ENCODE assay signal across 18 cellular contexts in the genomic region with DNA sequence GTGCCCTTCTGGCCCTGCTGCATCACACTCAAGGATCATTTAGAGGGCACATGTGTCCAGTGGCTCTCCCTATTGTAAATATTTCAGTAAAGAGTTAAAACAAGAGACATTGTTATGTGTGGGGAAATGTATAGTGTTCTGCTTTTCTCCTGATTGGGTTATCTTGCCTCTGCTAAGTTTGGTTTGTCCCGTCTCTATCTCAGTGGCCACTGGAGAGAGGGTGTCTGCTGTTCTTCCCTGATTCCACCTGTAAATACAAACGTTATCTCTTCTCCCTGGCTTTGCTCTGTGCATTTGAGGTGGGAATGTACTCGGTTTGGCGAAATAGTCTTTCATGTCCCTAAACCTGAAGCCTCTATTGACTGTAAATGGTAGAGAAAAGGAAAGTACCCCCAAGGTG. TPM values are rescaled to one million over a fixed set of nuclear protein-coding genes. Genes with fewer than 3 reads are reported as not detected.
A peak's percentile ranks its signal among the peaks of the same experiment; 100 is the strongest.
DNase-seq lines count a peak whose midpoint lies in the region; ATAC-seq and TF ChIP-seq lines count a peak whose summit lies in the region.
"Had no signal": no experiment of that assay in that cellular context is flagged by ENCODE, and none has a peak within 500 bp of the region (broad histone marks: within the 10 kb centered on the region; RNA-seq: fewer than 3 reads in every experiment).

No MANE protein-coding gene starts in this region.

- peaks cover 28% of the 10 kb centered on the region for H3K4me1 Mint-ChIP-seq in activated naive CD8-positive, alpha-beta T cell treated with anti-CD3 and anti-CD28 coated beads for 36 hours
- peaks cover 5% of the 10 kb centered on the region for H3K4me1 Mint-ChIP-seq in neural crest cell

- H3K9me3 Mint-ChIP-seq in activated naive CD8-positive, alpha-beta T cell treated with anti-CD3 and anti-CD28 coated beads for 36 hours = no peaks in the 10 kb centered on the region
- no peaks in the 10 kb centered on the region for H3K9me3 Mint-ChIP-seq in neural crest cell

- H3K9me3 ChIP-seq in BLaER1 (no peaks in the 10 kb centered on the region), Loucy (ENCODE audit: insufficient read depth, low read depth, low read length) (no peaks in the 10 kb centered on the region), adrenal gland (replicated peaks in 1 of 3) (no peaks in the 10 kb centered on the region)
- H3K9me3 ChIP-seq: SJCRH30 had no signal

- H3K4me2 ChIP-seq in BLaER1 (no peak overlapping the region), Loucy (ENCODE audit: low read depth, low read length, poor library complexity, severe bottlenecking) (peak overlapping the region; percentile 35)

- no peaks in the 10 kb centered on the region for H3F3A ChIP-seq in Loucy (ENCODE audit: low read depth)

- no peaks in the 10 kb centered on the region for H3K27me3 Mint-ChIP-seq in activated naive CD8-positive, alpha-beta T cell treated with anti-CD3 and anti-CD28 coated beads for 36 hours
- no peaks in the 10 kb centered on the region for H3K27me3 Mint-ChIP-seq in neural crest cell (ENCODE audit: low read depth)

- H2AFZ ChIP-seq in Loucy (ENCODE audit: low read length) = no peak overlapping the region

- H3K9ac ChIP-seq in BLaER1 = peak overlapping the region; percentile 22; the same call in 1 of the 2 replicates
- H3K9ac ChIP-seq in Loucy (ENCODE audit: low read depth, low read length, poor library complexity, severe bottlenecking) = peak overlapping the region; percentile 28

- H3K27ac ChIP-seq in BLaER1 = no peak overlapping the region
- no peak overlapping the region for H3K27ac ChIP-seq in adrenal gland
- H3K27ac ChIP-seq: SJCRH30 had no signal

- intact Hi-C loops in adrenal gland (cut with DNase I) = no loop called here

- TF ChIP-seq POLR2A in adrenal gland (IDR thresholded peaks at IDR 0.05) = no peak

- DNase-seq in activated naive CD8-positive, alpha-beta T cell treated with anti-CD3 and anti-CD28 coated beads for 36 hours = no peak
- DNase-seq in neural crest cell (ENCODE audit: low read depth, low spot score) = no peak
- no peak for DNase-seq in adrenal gland
- DNase-seq: C1 segment of cervical spinal cord, DMS79 treated with DMSO at 0.1 percent for 48 hours, NCI-H1048, NCI-H1436 treated with DMSO at 0.1 percent for 48 hours, NCI-H2029 treated with DMSO at 0.1 percent for 48 hours, NCI-H2171 treated with DMSO at 0.1 percent for 48 hours, NCI-H446, NCI-H526 treated with DMSO at 0.1 percent for 48 hours, SJCRH30 had no signal

- H4K20me1 ChIP-seq in BLaER1 (peaks cover 94% of the 10 kb centered on the region), Loucy (ENCODE audit: insufficient read depth, low read length, poor library complexity, severe bottlenecking) (peaks cover 20% of the 10 kb centered on the region)

- peaks cover 78% of the 10 kb centered on the region for H3K79me2 ChIP-seq in Loucy (ENCODE audit: insufficient read depth, low read length)

- peak overlapping the region; percentile 3 for H3K27ac Mint-ChIP-seq in activated naive CD8-positive, alpha-beta T cell treated with anti-CD3 and anti-CD28 coated beads for 36 hours
- no peak overlapping the region for H3K27ac Mint-ChIP-seq in neural crest cell (ENCODE audit: unreplicated experiment)

- ATAC-seq in HG02973 (IDR thresholded peaks at IDR 0.05; ENCODE audit: unreplicated experiment) (no peak), HG02623 (IDR thresholded peaks at IDR 0.05; ENCODE audit: unreplicated experiment) (no peak)
- ATAC-seq: Panc1 had no signal

- peaks cover 99% of the 10 kb centered on the region for H3K36me3 ChIP-seq in BLaER1
- peaks cover 75% of the 10 kb centered on the region; the same call in 1 of the 2 replicates for H3K36me3 ChIP-seq in Loucy (ENCODE audit: insufficient read depth, low read length)
- H3K36me3 ChIP-seq in adrenal gland (replicated peaks in 1 of 2) = peaks cover 0 to 89% of the 10 kb centered on the region in 2 donors

- no peak overlapping the region for H3K4me3 ChIP-seq in BLaER1
- H3K4me3 ChIP-seq in Loucy (ENCODE audit: low read length, poor library complexity, severe bottlenecking) = no peak overlapping the region
- H3K4me3 ChIP-seq in adrenal gland = no peak overlapping the region
- H3K4me3 ChIP-seq: SJCRH30 had no signal

- peaks cover 43% of the 10 kb centered on the region for H3K36me3 Mint-ChIP-seq in activated naive CD8-positive, alpha-beta T cell treated with anti-CD3 and anti-CD28 coated beads for 36 hours
- H3K36me3 Mint-ChIP-seq in neural crest cell (ENCODE audit: low read depth) = peaks cover 10% of the 10 kb centered on the region

- TF ChIP-seq CTCF in Loucy (conservative IDR thresholded peaks at IDR 0.05; ENCODE audit: low read length) (no peak), neural crest cell (conservative IDR thresholded peaks at IDR 0.05) (no peak), adrenal gland (IDR thresholded peaks at IDR 0.05) (no peak)

- 70 to 83% (median 72%) methylated on average over 4 of the region's 4 CpGs for WGBS in adrenal gland, 4 donors

- no peaks in the 10 kb centered on the region for H3K27me3 ChIP-seq in BLaER1
- H3K27me3 ChIP-seq in Loucy (ENCODE audit: insufficient read depth, low read length, poor library complexity, severe bottlenecking) = no peaks in the 10 kb centered on the region
- H3K27me3 ChIP-seq in adrenal gland = no peaks in the 10 kb centered on the region
- H3K27me3 ChIP-seq: SJCRH30 had no signal

- no peak overlapping the region for H3K4me3 Mint-ChIP-seq in activated naive CD8-positive, alpha-beta T cell treated with anti-CD3 and anti-CD28 coated beads for 36 hours
- H3K4me3 Mint-ChIP-seq in neural crest cell = peak overlapping the region; percentile 45

- no peaks in the 10 kb centered on the region for H3K9me2 ChIP-seq in Loucy (replicated peaks; ENCODE audit: low read depth, low read length)

- H3K4me1 ChIP-seq in BLaER1 (peaks cover 19% of the 10 kb centered on the region), Loucy (ENCODE audit: insufficient read depth, low read length, poor library complexity, severe bottlenecking) (peaks cover 24% of the 10 kb centered on the region), adrenal gland (replicated peaks in 1 of 2) (peaks cover 5 to 6% of the 10 kb centered on the region in 2 donors)
- H3K4me1 ChIP-seq: SJCRH30 had no signal

RNA-seq across cellular contexts. Expression of gene MIEF1, which starts 6.3 kb away (rescaled TPM):
- total RNA-seq in activated naive CD8-positive, alpha-beta T cell treated with anti-CD3 and anti-CD28 coated beads for 36 hours = 10 to 100 TPM; 62.9 to 65.0 TPM
- 43.3 and 45.0 TPM in 2 replicates for total RNA-seq in neural crest cell
- total RNA-seq in adrenal gland = 10 to 100 TPM; 24.4 to 44.2 (median 26.9) TPM
- 10 to 100 TPM in 1 of 3 donors, 1 to 10 TPM in 2; 5.1 to 27.0 (median 6.9) TPM for polyA plus RNA-seq in adrenal gland

RNA-seq across cellular contexts. Expression of gene ATF4, which starts 12.0 kb away (rescaled TPM):
- 100 to 1,000 TPM; 806 to 814 TPM for total RNA-seq in activated naive CD8-positive, alpha-beta T cell treated with anti-CD3 and anti-CD28 coated beads for 36 hours
- total RNA-seq in neural crest cell = 363 and 364 TPM in 2 replicates
- total RNA-seq in adrenal gland = 100 to 1,000 TPM; 207 to 498 (median 324) TPM
- polyA plus RNA-seq in adrenal gland = 1,000 to 10,000 TPM in 2 of 3 donors, 100 to 1,000 TPM in 1; 619 to 1,513 (median 1,039) TPM

RNA-seq across cellular contexts. Expression of gene RPS19BP1, which starts 24.2 kb away (rescaled TPM):
- 100 to 1,000 TPM; 104 to 113 TPM for total RNA-seq in activated naive CD8-positive, alpha-beta T cell treated with anti-CD3 and anti-CD28 coated beads for 36 hours
- total RNA-seq in neural crest cell (67.5 and 72.6 TPM in 2 replicates), adrenal gland (100 to 1,000 TPM in 4 of 8 donors, 10 to 100 TPM in 4; 80.4 to 250 (median 132) TPM)
- polyA plus RNA-seq in adrenal gland = 100 to 1,000 TPM in 2 of 3 donors, 10 to 100 TPM in 1; 39.5 to 217 (median 174) TPM

RNA-seq across cellular contexts. Expression of gene MGAT3, which starts 51.6 kb away (rescaled TPM):
- 1 to 10 TPM; 1.0 to 1.2 TPM for total RNA-seq in activated naive CD8-positive, alpha-beta T cell treated with anti-CD3 and anti-CD28 coated beads for 36 hours
- 20.3 and 23.5 TPM in 2 replicates for total RNA-seq in neural crest cell
- 1 to 10 TPM; 1.0 to 6.9 (median 2.4) TPM for total RNA-seq in adrenal gland
- polyA plus RNA-seq in adrenal gland = 1 to 10 TPM in 2 of 3 donors, under 1 TPM in 1; 0.42 to 1.4 (median 1.2) TPM
- total RNA-seq: MCF 10A, SJCRH30 had no signal
